Comparison of ENCODE assay signal across 9 cellular contexts in the genomic region with DNA sequence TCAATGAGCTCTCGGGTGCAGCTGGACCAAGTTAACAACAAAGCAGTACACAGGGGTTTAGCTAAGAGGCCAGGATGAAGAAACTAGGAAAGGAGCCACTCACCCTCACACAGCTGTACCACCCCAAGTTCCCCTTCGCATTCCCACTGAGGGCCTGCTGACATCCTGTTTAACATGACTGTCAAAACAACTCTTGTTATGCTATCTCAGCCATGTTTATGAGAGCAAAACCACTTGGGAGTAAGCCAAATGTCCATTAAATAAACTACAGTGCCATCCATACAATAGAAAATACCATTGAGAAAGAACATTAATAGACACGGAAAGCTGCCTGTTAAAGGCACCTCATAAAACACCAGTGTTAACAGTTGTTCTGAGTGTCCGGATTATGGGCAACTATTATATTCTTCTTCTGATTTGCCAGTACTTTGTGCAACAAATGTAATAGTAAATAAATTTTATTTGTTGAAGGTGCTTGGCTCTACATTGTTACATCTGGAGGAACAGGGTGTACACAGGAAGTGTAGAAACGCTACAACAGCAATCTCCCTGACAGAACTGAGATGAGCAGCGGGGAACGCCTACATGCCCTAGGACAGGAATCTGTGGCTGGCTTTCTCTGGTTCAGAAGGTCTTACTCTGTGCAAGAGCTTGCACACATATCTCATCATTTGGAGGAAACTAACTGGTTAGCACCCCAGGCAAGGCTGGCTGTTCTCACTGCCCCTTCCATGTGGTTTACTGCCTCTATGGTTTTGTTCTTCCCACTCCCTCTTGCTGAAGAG.
DNase-seq lines count a peak whose midpoint lies in the region; ATAC-seq and TF ChIP-seq lines count a peak whose summit lies in the region.
"Had no signal": no experiment of that assay in that cellular context is flagged by ENCODE, and none has a peak within 500 bp of the region (broad histone marks: within the 10 kb centered on the region; RNA-seq: fewer than 3 reads in every experiment).

No MANE protein-coding gene starts in this region.

- no peaks in the 10 kb centered on the region for H3K9me3 ChIP-seq in CD8-positive, alpha-beta memory T cell (ENCODE audit: low read length)
- no peaks in the 10 kb centered on the region for H3K9me3 ChIP-seq in adipocyte (ENCODE audit: control insufficient read depth, low read length)
- no peaks in the 10 kb centered on the region for H3K9me3 ChIP-seq in neutrophil
- no peaks in the 10 kb centered on the region for H3K9me3 ChIP-seq in neuronal stem cell (replicated peaks in 1 of 2; ENCODE audit: control insufficient read depth in 2 of 2, insufficient read depth in 1 of 2, low read depth in 1 of 2, low read length in 2 of 2)

- peak overlapping the region in 6 of 7 donors; percentile 18 to 66 (median 56) for H3K4me3 Mint-ChIP-seq in CD8-positive, alpha-beta memory T cell
- no peak overlapping the region for H3K4me3 Mint-ChIP-seq in glutamatergic neuron (ENCODE audit: unreplicated experiment)

- CTCF ChIA-PET in CD8-positive, alpha-beta memory T cell (lab: Charles Lee), result interaction anchor here (1.1 to 1.5 kb wide), 2 partner anchors 13 to 15 kb away, joined by 3 to 5 read pairs; no protein-coding TSS in a partner anchor

- H3K23ac ChIP-seq in neuronal stem cell (ENCODE audit: low read depth, low read length, poor library complexity), result no peak overlapping the region

- no peak overlapping the region for H3K27ac ChIP-seq in CD8-positive, alpha-beta memory T cell (ENCODE audit: low read depth, low read length)
- H3K27ac ChIP-seq in neutrophil (peak overlapping the region; percentile 76), neuronal stem cell (replicated peaks; ENCODE audit: low read length) (no peak overlapping the region)
- H3K27ac ChIP-seq: epithelial cell of prostate had no signal

- peak overlapping the region; percentile 81 to 94 (median 90) for H3K27ac Mint-ChIP-seq in CD8-positive, alpha-beta memory T cell
- H3K27ac Mint-ChIP-seq in glutamatergic neuron (ENCODE audit: unreplicated experiment), result no peak overlapping the region

- H3K14ac ChIP-seq in neuronal stem cell (ENCODE audit: low read length), result no peak overlapping the region

- no peak overlapping the region for H3K4me3 ChIP-seq in CD8-positive, alpha-beta memory T cell (ENCODE audit: low read length)
- no peak overlapping the region for H3K4me3 ChIP-seq in adipocyte (ENCODE audit: low read length)
- H3K4me3 ChIP-seq in neutrophil (ENCODE audit: low read depth in 1 of 2, low read length in 1 of 2), result no peak overlapping the region
- H3K4me3 ChIP-seq in neuronal stem cell (ENCODE audit: low read length in 2 of 2), result no peak overlapping the region

- no peaks in the 10 kb centered on the region for H3K9me3 Mint-ChIP-seq in CD8-positive, alpha-beta memory T cell
- no peaks in the 10 kb centered on the region for H3K9me3 Mint-ChIP-seq in glutamatergic neuron (ENCODE audit: unreplicated experiment)

- peak; percentile 50 for ATAC-seq in GM21515 (IDR thresholded peaks at IDR 0.05; ENCODE audit: unreplicated experiment)

- no peak overlapping the region for H3K4me2 ChIP-seq in neuronal stem cell (ENCODE audit: insufficient read depth, low read length, poor library complexity, severe bottlenecking)

- no peak overlapping the region for H2BK120ac ChIP-seq in neuronal stem cell (ENCODE audit: low read depth, low read length)

- peaks cover 43% of the 10 kb centered on the region for H3K4me1 ChIP-seq in CD8-positive, alpha-beta memory T cell (ENCODE audit: insufficient read depth, low read length)
- H3K4me1 ChIP-seq in adipocyte (ENCODE audit: control insufficient read depth, insufficient read depth, low read length), result peaks cover 8% of the 10 kb centered on the region
- H3K4me1 ChIP-seq in neutrophil (ENCODE audit: control insufficient read depth in 1 of 2, insufficient read depth in 1 of 2, low read depth in 1 of 2, low read length in 1 of 2), result peaks cover 28 to 31% of the 10 kb centered on the region in 2 experiments
- H3K4me1 ChIP-seq in neuronal stem cell (ENCODE audit: control insufficient read depth in 2 of 2, insufficient read depth in 1 of 2, low read depth in 1 of 2, low read length in 2 of 2), result peaks cover 0 to under 1% of the 10 kb centered on the region in 2 donors

- H2BK12ac ChIP-seq in neuronal stem cell (ENCODE audit: low read length), result no peak overlapping the region

- no peaks in the 10 kb centered on the region for H3K36me3 Mint-ChIP-seq in CD8-positive, alpha-beta memory T cell
- no peaks in the 10 kb centered on the region for H3K36me3 Mint-ChIP-seq in glutamatergic neuron (ENCODE audit: unreplicated experiment)

- H4K8ac ChIP-seq in neuronal stem cell (ENCODE audit: low read depth, low read length), result no peak overlapping the region

- H4K91ac ChIP-seq in neuronal stem cell (ENCODE audit: low read depth, low read length, poor library complexity), result no peak overlapping the region

- no peak overlapping the region for H2AK5ac ChIP-seq in neuronal stem cell (ENCODE audit: low read depth, low read length)

- no peak overlapping the region for H2BK15ac ChIP-seq in neuronal stem cell (ENCODE audit: low read length)

- no peaks in the 10 kb centered on the region for H3K79me1 ChIP-seq in neuronal stem cell (ENCODE audit: low read depth, low read length)

- H2BK5ac ChIP-seq in neuronal stem cell (ENCODE audit: low read length), result no peak overlapping the region

- no CpG with 5 or more reads among the region's 7 CpGs for WGBS in neuronal stem cell (ENCODE audit: extremely low coverage in 2 of 2, insufficient read length in 2 of 2, insufficient replicate concordance in 1 of 2), 2 donors

- no peak overlapping the region for H2AFZ ChIP-seq in neuronal stem cell (ENCODE audit: low read length)

- H3K18ac ChIP-seq in neuronal stem cell (ENCODE audit: low read length), result no peak overlapping the region

- H3K36me3 ChIP-seq in CD8-positive, alpha-beta memory T cell (ENCODE audit: insufficient read depth, low read length), result no peaks in the 10 kb centered on the region
- no peaks in the 10 kb centered on the region for H3K36me3 ChIP-seq in adipocyte (ENCODE audit: control insufficient read depth, insufficient read depth, low read length, severe bottlenecking)
- H3K36me3 ChIP-seq in neutrophil, result no peaks in the 10 kb centered on the region
- H3K36me3 ChIP-seq in neuronal stem cell (replicated peaks in 1 of 2; ENCODE audit: control insufficient read depth in 2 of 2, insufficient read depth in 2 of 2, low read length in 2 of 2), result no peaks in the 10 kb centered on the region

- H3K9ac ChIP-seq in adipocyte (ENCODE audit: low read length) (no peak overlapping the region), neuronal stem cell (ENCODE audit: low read depth, low read length, poor library complexity) (no peak overlapping the region)

- H3K27me3 ChIP-seq in CD8-positive, alpha-beta memory T cell (ENCODE audit: insufficient read depth, low read length, poor library complexity, severe bottlenecking), result no peaks in the 10 kb centered on the region
- H3K27me3 ChIP-seq in adipocyte (replicated peaks; ENCODE audit: control insufficient read depth, insufficient read depth, low read length) (no peaks in the 10 kb centered on the region), neutrophil (no peaks in the 10 kb centered on the region), neuronal stem cell (ENCODE audit: control insufficient read depth in 3 of 3, insufficient read depth in 3 of 3, low read depth in 1 of 3, low read length in 3 of 3) (peaks cover 0 to 9% (median 0%) of the 10 kb centered on the region in 3 experiments)

- POLR2A ChIA-PET in CD8-positive, alpha-beta memory T cell (lab: Charles Lee), result interaction anchor here (0.7 kb wide), 1 partner anchor 32 kb away, joined by 6 read pairs; no protein-coding TSS in a partner anchor

- DNase-seq in CD8-positive, alpha-beta memory T cell, result no peak
- peak; percentile 40 to 46 for DNase-seq in NCI-H187 (lab: John Stamatoyannopoulos, UW)
- DNase-seq in adipocyte (ENCODE audit: low read depth), result peak; percentile 61
- DNase-seq in neuronal stem cell (ENCODE audit: low spot score), result no peak
- no peak for DNase-seq in GM10266 (ENCODE audit: extremely low spot score)
- DNase-seq in glutamatergic neuron, result no peak

- TF ChIP-seq CTCF in neutrophil (IDR thresholded peaks at IDR 0.05), result no peak
- no peak for TF ChIP-seq CTCF in GM10266 (IDR thresholded peaks at IDR 0.05; ENCODE audit: control insufficient read depth, insufficient read depth, low read depth, missing control alignments)
- TF ChIP-seq CTCF in glutamatergic neuron (IDR thresholded peaks at IDR 0.05; ENCODE audit: partially characterized antibody, unreplicated experiment), result no peak

- H3K27me3 Mint-ChIP-seq in CD8-positive, alpha-beta memory T cell, result no peaks in the 10 kb centered on the region
- H3K27me3 Mint-ChIP-seq in glutamatergic neuron (ENCODE audit: unreplicated experiment), result peaks cover 3% of the 10 kb centered on the region

- H3K4me1 Mint-ChIP-seq in CD8-positive, alpha-beta memory T cell, result peaks cover 58 to 75% (median 69%) of the 10 kb centered on the region in 3 donors
- no peaks in the 10 kb centered on the region for H3K4me1 Mint-ChIP-seq in glutamatergic neuron (ENCODE audit: low read depth, unreplicated experiment)

- no peak overlapping the region for H3K4ac ChIP-seq in neuronal stem cell (ENCODE audit: low read length)

Comparison
In these comparisons a context has a peak if more than half of its experiments do, and no peak if none do; other contexts are left out.
1. DNase-seq: peak in NCI-H187 (2 of 2) and adipocyte (single experiment); none in CD8-positive, alpha-beta memory T cell (0 of 5), neuronal stem cell (single experiment), GM10266 (single experiment) and glutamatergic neuron (single experiment).